ENCODE assay signal across 25 cellular contexts in the genomic region with DNA sequence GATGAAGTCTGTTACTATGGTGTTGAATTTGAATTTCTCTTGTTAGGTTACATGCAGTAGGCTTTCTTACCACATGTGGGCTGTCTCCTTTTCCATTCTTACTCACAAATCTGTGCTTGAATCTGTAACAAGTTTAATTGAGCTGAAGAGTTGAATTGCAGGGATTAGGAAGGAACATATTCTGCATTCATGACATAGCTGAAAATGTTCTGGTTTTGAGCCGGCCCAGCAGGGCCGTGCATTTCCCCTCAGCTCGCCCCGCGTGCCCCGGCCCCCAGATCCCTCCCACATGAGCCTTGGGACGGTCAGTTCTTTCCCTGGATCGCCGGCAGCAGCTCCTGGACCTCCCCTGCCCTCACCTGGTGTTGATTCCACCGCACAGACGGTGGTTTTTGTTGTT. TPM values are rescaled to one million over a fixed set of nuclear protein-coding genes. Genes with fewer than 3 reads are reported as not detected.
DNase-seq lines count a peak whose midpoint lies in the region; ATAC-seq, FAIRE-seq and TF ChIP-seq lines count a peak whose summit lies in the region.
"Had no signal": no experiment of that assay in that cellular context is flagged by ENCODE, and none has a peak within 500 bp of the region (broad histone marks: within the 10 kb centered on the region; RNA-seq: fewer than 3 reads in every experiment).

No MANE protein-coding gene starts in this region.

- no peak for TF ChIP-seq EP300 in GM12878 (IDR thresholded peaks at IDR 0.05; ENCODE audit: borderline replicate concordance in 1 of 2, control insufficient read depth in 1 of 2, low read depth in 2 of 2, low read length in 2 of 2)

- H3K4me1 ChIP-seq in GM12878 (ENCODE audit: control insufficient read depth, insufficient read depth, low read length) (no peaks in the 10 kb centered on the region), GM23338 (ENCODE audit: insufficient read depth) (peaks cover 10% of the 10 kb centered on the region; the same call in 1 of the 2 replicates), Peyer's patch (no peaks in the 10 kb centered on the region)
- H3K4me1 ChIP-seq: SJSA1 had no signal

- H3K4me3 ChIP-seq in GM12878 (no peak overlapping the region), fibroblast of villous mesenchyme (ENCODE audit: low read depth, low read length) (no peak overlapping the region), retinal pigment epithelial cell (ENCODE audit: low read length) (no peak overlapping the region), GM23338 (no peak overlapping the region), Peyer's patch (no peak overlapping the region)
- H3K4me3 ChIP-seq: GM23248, SJSA1 had no signal

- H3K9me3 ChIP-seq in GM12878 (replicated peaks; ENCODE audit: control insufficient read depth, insufficient read depth, low read length) = no peaks in the 10 kb centered on the region
- H3K9me3 ChIP-seq in Peyer's patch = no peaks in the 10 kb centered on the region
- H3K9me3 ChIP-seq: SJSA1 had no signal

- ATAC-seq in GM12878 = no peak
- ATAC-seq in GM23338 = no peak
- ATAC-seq: CD8-positive, alpha-beta T cell; Right ventricle myocardium inferior had no signal

- H3K36me3 Mint-ChIP-seq in activated T-helper 1 cell treated with anti-CD3 and anti-CD28 coated beads, Interleukin-12 subunit alpha, Interleukin-12 subunit beta, Interleukin-2, Interleukin-4 antibody, amounts not matched to agents 30 ng/mL and 10 ng/mL and 1 ng/mL, durations not matched to agents 14 hours and 24 hours and 36 hours (ENCODE audit: low read depth) = peaks cover 27% of the 10 kb centered on the region
- H3K36me3 Mint-ChIP-seq in GM23338 (ENCODE audit: low read depth) = peaks cover 36% of the 10 kb centered on the region

- H3K9ac ChIP-seq in GM12878 (ENCODE audit: control insufficient read depth, insufficient read depth, low read length) = no peak overlapping the region
- H3K9ac ChIP-seq: GM23248 had no signal

- H3K9me2 ChIP-seq in GM23338 (ENCODE audit: insufficient read depth) = no peaks in the 10 kb centered on the region

- RAD21 ChIA-PET in GM12878 (lab: Charles Lee; ENCODE audit: unreplicated experiment) = no interaction called here

- no peak for TF ChIP-seq RAD21 in GM12878 (IDR thresholded peaks at IDR 0.05; ENCODE audit: insufficient read depth, low read depth, low read length)

- H3K4me3 Mint-ChIP-seq in activated T-helper 1 cell treated with anti-CD3 and anti-CD28 coated beads, Interleukin-12 subunit alpha, Interleukin-12 subunit beta, Interleukin-2, Interleukin-4 antibody, amounts not matched to agents 30 ng/mL and 10 ng/mL and 1 ng/mL, durations not matched to agents 14 hours and 24 hours and 36 hours = no peak overlapping the region
- H3K4me3 Mint-ChIP-seq in GM23338 = no peak overlapping the region
- H3K4me3 Mint-ChIP-seq: CD8-positive, alpha-beta T cell; IgD-negative memory B cell had no signal

- TF ChIP-seq POLR2A in GM12878 (IDR thresholded peaks at IDR 0.05; ENCODE audit: low read depth, low read length) (no peak), Peyer's patch (IDR thresholded peaks at IDR 0.05) (no peak)

- H3K27me3 Mint-ChIP-seq in activated T-helper 1 cell treated with anti-CD3 and anti-CD28 coated beads, Interleukin-12 subunit alpha, Interleukin-12 subunit beta, Interleukin-2, Interleukin-4 antibody, amounts not matched to agents 30 ng/mL and 10 ng/mL and 1 ng/mL, durations not matched to agents 14 hours and 24 hours and 36 hours (ENCODE audit: insufficient read depth) = no peaks in the 10 kb centered on the region
- H3K27me3 Mint-ChIP-seq in GM23338 (ENCODE audit: insufficient read depth, low read depth, poor library complexity) = peaks cover 7% of the 10 kb centered on the region
- H3K27me3 Mint-ChIP-seq: IgD-negative memory B cell had no signal

- peak overlapping the region; percentile 19 for H3K27ac Mint-ChIP-seq in activated T-helper 1 cell treated with anti-CD3 and anti-CD28 coated beads, Interleukin-12 subunit alpha, Interleukin-12 subunit beta, Interleukin-2, Interleukin-4 antibody, amounts not matched to agents 30 ng/mL and 10 ng/mL and 1 ng/mL, durations not matched to agents 14 hours and 24 hours and 36 hours
- no peak overlapping the region for H3K27ac Mint-ChIP-seq in GM23338
- H3K27ac Mint-ChIP-seq: CD8-positive, alpha-beta T cell; IgD-negative memory B cell had no signal

- 0 out of 2 replicates have a peak, but pooled peaks cover 3% of the 10 kb centered on the region for H3F3A ChIP-seq in GM23338 (replicated peaks; ENCODE audit: low read depth)

- H2AFZ ChIP-seq in GM12878 (ENCODE audit: control insufficient read depth, low read depth, low read length) (no peak overlapping the region), GM23338 (no peak overlapping the region)
- H2AFZ ChIP-seq: GM23248 had no signal

- SMC1A ChIA-PET in GM12878 (lab: Charles Lee; ENCODE audit: uncharacterized antibody, unreplicated experiment) = no interaction called here

- no peak for TF ChIP-seq CTCF in GM12878 (IDR thresholded peaks at IDR 0.05 in 2 of 3, conservative IDR thresholded peaks at IDR 0.05 in 1 of 3; ENCODE audit: control insufficient read depth in 2 of 3, extremely low read depth in 1 of 3, insufficient read depth in 1 of 3, low read depth in 3 of 3, low read length in 3 of 3)
- TF ChIP-seq CTCF in fibroblast of villous mesenchyme (IDR thresholded peaks at IDR 0.05; ENCODE audit: insufficient read depth, low read depth, low read length) = peak; percentile 6
- TF ChIP-seq CTCF in retinal pigment epithelial cell (conservative IDR thresholded peaks at IDR 0.05; ENCODE audit: low read depth, low read length) = peak; percentile 30
- no peak for TF ChIP-seq CTCF in GM23338 (conservative IDR thresholded peaks at IDR 0.05; ENCODE audit: low read depth in 2 of 2)
- TF ChIP-seq CTCF in Peyer's patch (IDR thresholded peaks at IDR 0.05) = no peak

- intact Hi-C loops in activated T-helper 1 cell treated with anti-CD3 and anti-CD28 coated beads, Interleukin-12 subunit alpha, Interleukin-12 subunit beta, Interleukin-2, Interleukin-4 antibody, amounts not matched to agents 30 ng/mL and 10 ng/mL and 1 ng/mL, durations not matched to agents 14 hours and 24 hours and 36 hours (cut with micrococcal nuclease) = no loop called here
- intact Hi-C loops in GM12878 (cut with micrococcal nuclease; ENCODE audit: unreplicated experiment) = no loop called here

- peaks cover 22% of the 10 kb centered on the region for H3K79me2 ChIP-seq in GM12878 (ENCODE audit: control insufficient read depth, insufficient read depth, low read length)
- peaks cover 81% of the 10 kb centered on the region for H3K79me2 ChIP-seq in GM23338 (replicated peaks; ENCODE audit: insufficient read depth)

- H3K4me1 Mint-ChIP-seq in activated T-helper 1 cell treated with anti-CD3 and anti-CD28 coated beads, Interleukin-12 subunit alpha, Interleukin-12 subunit beta, Interleukin-2, Interleukin-4 antibody, amounts not matched to agents 30 ng/mL and 10 ng/mL and 1 ng/mL, durations not matched to agents 14 hours and 24 hours and 36 hours (ENCODE audit: low read depth) = peaks cover 8% of the 10 kb centered on the region
- H3K4me1 Mint-ChIP-seq in GM23338 = peaks cover 17% of the 10 kb centered on the region

- H3K4me2 ChIP-seq in GM12878 (ENCODE audit: control insufficient read depth, insufficient read depth) = no peak overlapping the region
- no peak overlapping the region for H3K4me2 ChIP-seq in GM23338

- no peak for FAIRE-seq in GM12878 (lab: Jason Lieb, UNC)
- FAIRE-seq: GM12892, RCC 7860 had no signal

- CTCF ChIA-PET in GM12878 (lab: Yijun Ruan, JAX) = no interaction called here

- DNase-seq in activated T-helper 1 cell treated with anti-CD3 and anti-CD28 coated beads, Interleukin-12 subunit alpha, Interleukin-12 subunit beta, Interleukin-2, Interleukin-4 antibody, amounts not matched to agents 30 ng/mL and 10 ng/mL and 1 ng/mL, durations not matched to agents 14 hours and 24 hours and 36 hours (ENCODE audit: low spot score) = no peak
- DNase-seq in GM12878 (ENCODE audit: low read depth, low spot score) = no peak
- DNase-seq in fibroblast of villous mesenchyme (ENCODE audit: low read depth) = peak; percentile 62
- peak; percentile 72 for DNase-seq in retinal pigment epithelial cell (ENCODE audit: low read depth)
- DNase-seq in GM23338 (ENCODE audit: low spot score) = no peak
- no peak for DNase-seq in activated T-cell treated with anti-CD3 and anti-CD28 coated beads for 4 hours
- DNase-seq in Peyer's patch = no peak
- DNase-seq: ACHN; C1 segment of cervical spinal cord; CD8-positive, alpha-beta T cell; DMS153; GM23248; HCEC 1CT; MV-4-11; NCI-H1105 treated with DMSO at 0.1 percent for 48 hours; NCI-H2029 treated with DMSO at 0.1 percent for 48 hours; NCI-H446; NCI-H526 had no signal

- POLR2A ChIA-PET in GM12878 (lab: Charles Lee) = no interaction called here

- no peaks in the 10 kb centered on the region for H3K9me3 Mint-ChIP-seq in activated T-helper 1 cell treated with anti-CD3 and anti-CD28 coated beads, Interleukin-12 subunit alpha, Interleukin-12 subunit beta, Interleukin-2, Interleukin-4 antibody, amounts not matched to agents 30 ng/mL and 10 ng/mL and 1 ng/mL, durations not matched to agents 14 hours and 24 hours and 36 hours
- no peaks in the 10 kb centered on the region for H3K9me3 Mint-ChIP-seq in GM23338
- H3K9me3 Mint-ChIP-seq: CD8-positive, alpha-beta T cell; IgD-negative memory B cell had no signal

- BruUV-seq in GM12878 (replicated peaks; lab: Mats Ljungman, UMichigan) = no TSS peak

- peaks cover 3% of the 10 kb centered on the region; the same call in 1 of the 2 replicates for H4K20me1 ChIP-seq in GM12878 (ENCODE audit: control insufficient read depth, insufficient read depth)
- H4K20me1 ChIP-seq in GM23338 (replicated peaks; ENCODE audit: insufficient read depth) = peaks cover 12% of the 10 kb centered on the region

- no peaks in the 10 kb centered on the region for H3K27me3 ChIP-seq in GM12878 (replicated peaks in 1 of 2; ENCODE audit: control insufficient read depth in 2 of 2, insufficient read depth in 2 of 2, low read length in 1 of 2)
- no peaks in the 10 kb centered on the region for H3K27me3 ChIP-seq in GM23338 (ENCODE audit: insufficient read depth)
- no peaks in the 10 kb centered on the region for H3K27me3 ChIP-seq in Peyer's patch
- H3K27me3 ChIP-seq: SJSA1 had no signal

- WGBS in GM12878 (ENCODE audit: insufficient coverage, insufficient replicate concordance, low lambda C conversion rate, missing lambda C conversion rate) = 93% methylated on average over 11 of the region's 11 CpGs

- H3K36me3 ChIP-seq in GM12878 (ENCODE audit: control insufficient read depth in 2 of 2, insufficient read depth in 2 of 2, low read length in 1 of 2) (peaks cover 18 to 32% of the 10 kb centered on the region in 2 experiments; a peak in 3 of 4 replicates), GM23338 (ENCODE audit: insufficient read depth) (no peaks in the 10 kb centered on the region), Peyer's patch (peaks cover 0 to 22% (median 0%) of the 10 kb centered on the region in 3 donors)

- in situ Hi-C loops in GM12878 (cut with MboI) = no loop called here

- H3K27ac ChIP-seq in GM12878 (ENCODE audit: control insufficient read depth, insufficient read depth) (no peak overlapping the region), GM23338 (ENCODE audit: low read depth) (no peak overlapping the region), Peyer's patch (no peak overlapping the region)
- H3K27ac ChIP-seq: GM23248, SJSA1 had no signal

RNA-seq across cellular contexts. Expression of a gene that starts 28.1 kb away (rescaled TPM):
- total RNA-seq in activated T-helper 1 cell treated with anti-CD3 and anti-CD28 coated beads, Interleukin-12 subunit alpha, Interleukin-12 subunit beta, Interleukin-2, Interleukin-4 antibody, amounts not matched to agents 30 ng/mL and 10 ng/mL and 1 ng/mL, durations not matched to agents 14 hours and 24 hours and 36 hours = 171 and 173 TPM in 2 replicates
- 42.4 and 43.0 TPM in 2 replicates for total RNA-seq in GM12878 (2013; cell fraction: nucleolus; rRNA removed)
- total RNA-seq in GM12878 (2014; rRNA removed) (97.9 and 115 TPM in 2 replicates), GM12878 (2014; rRNA removed; fragmentation: Illumina TruSeq; extraction: Trizol) (95.4 and 98.3 TPM in 2 replicates), GM12878 (2021) (182 and 186 TPM in 2 replicates), fibroblast of villous mesenchyme (49.6 and 83.8 TPM in 2 replicates), Peyer's patch (10 to 100 TPM; 37.0 to 75.1 (median 48.0) TPM)
- 58.4 TPM for polyA plus RNA-seq in GM12878 (2011; ENCODE audit: low read depth)
- polyA plus RNA-seq in GM12878 (2011; rRNA removed) (139 and 163 TPM in 2 replicates), GM12878 (2014; fragmentation: Illumina TruSeq; extraction: Trizol) (182 and 225 TPM in 2 replicates), GM12878 (2014; fragmentation: Nextera tagmentation; extraction: Ambion mirVana) (10 to 100 TPM; 64.0 to 95.8 TPM), GM12878 (2014; rRNA removed) (163 and 164 TPM in 2 replicates), GM12878 (2016; fragmentation: Nextera tagmentation; extraction: Ambion mirVana) (100 to 1,000 TPM in 1 of 2 experiments, 10 to 100 TPM in 1; 37.7 to 254 TPM), GM23338 (2016; fragmentation: Nextera tagmentation; extraction: Ambion mirVana) (40.2 and 42.9 TPM in 2 replicates)
- polyA plus RNA-seq in GM12878 (2011; cell fraction: cytosol; rRNA removed) = 106 and 121 TPM in 2 replicates
- polyA plus RNA-seq in GM12878 (2011; cell fraction: nucleus; rRNA removed) = 99.3 and 112 TPM in 2 replicates
- 81.8 and 94.0 TPM in 2 replicates for polyA plus RNA-seq in GM12878 (2012)
- 81.7 and 94.1 TPM in 2 replicates for polyA minus RNA-seq in GM12878 (2011; rRNA and poly(A)+ RNA removed)
- polyA minus RNA-seq in GM12878 (2011; cell fraction: cytosol; rRNA and poly(A)+ RNA removed) = 47.7 and 58.7 TPM in 2 replicates
- polyA minus RNA-seq in GM12878 (2011; cell fraction: nucleus; rRNA and poly(A)+ RNA removed) = 15.1 and 26.8 TPM in 2 replicates
- total RNA-seq in GM23338 (2014; rRNA removed; shearing (Covaris generic)) = 80.0 and 92.0 TPM in 2 replicates

RNA-seq across cellular contexts. Expression of a gene that starts 45.4 kb away (rescaled TPM):
- not detected in 2 replicates for total RNA-seq in activated T-helper 1 cell treated with anti-CD3 and anti-CD28 coated beads, Interleukin-12 subunit alpha, Interleukin-12 subunit beta, Interleukin-2, Interleukin-4 antibody, amounts not matched to agents 30 ng/mL and 10 ng/mL and 1 ng/mL, durations not matched to agents 14 hours and 24 hours and 36 hours
- total RNA-seq in GM12878 (2013; cell fraction: nucleolus; rRNA removed) = not detected in 2 replicates
- 0.16 TPM in 1 of 2 replicates, not detected in the other for total RNA-seq in GM12878 (2014; rRNA removed)
- total RNA-seq in GM12878 (2014; rRNA removed; fragmentation: Illumina TruSeq; extraction: Trizol) = 0.18 TPM in 1 of 2 replicates, not detected in the other
- 0.19 TPM in 1 of 2 replicates, not detected in the other for total RNA-seq in GM12878 (2021)
- 0.24 TPM for polyA plus RNA-seq in GM12878 (2011; ENCODE audit: low read depth)
- not detected in 2 replicates for polyA plus RNA-seq in GM12878 (2011; rRNA removed)
- not detected in 2 replicates for polyA plus RNA-seq in GM12878 (2011; cell fraction: cytosol; rRNA removed)
- not detected in 2 replicates for polyA plus RNA-seq in GM12878 (2011; cell fraction: nucleus; rRNA removed)
- 0.43 and 0.62 TPM in 2 replicates for polyA plus RNA-seq in GM12878 (2012)
- polyA plus RNA-seq in GM12878 (2014; fragmentation: Illumina TruSeq; extraction: Trizol) = 0.09 TPM in 1 of 2 replicates, not detected in the other
- under 1 TPM; 0.05 to 0.32 TPM for polyA plus RNA-seq in GM12878 (2014; fragmentation: Nextera tagmentation; extraction: Ambion mirVana)
- polyA plus RNA-seq in GM12878 (2014; rRNA removed) = 0.16 and 0.33 TPM in 2 replicates
- polyA plus RNA-seq in GM12878 (2016; fragmentation: Nextera tagmentation; extraction: Ambion mirVana) = under 1 TPM; 0.11 to 0.29 TPM
- polyA minus RNA-seq in GM12878 (2011; rRNA and poly(A)+ RNA removed) = not detected in 2 replicates
- not detected in 2 replicates for polyA minus RNA-seq in GM12878 (2011; cell fraction: cytosol; rRNA and poly(A)+ RNA removed)
- not detected in 2 replicates for polyA minus RNA-seq in GM12878 (2011; cell fraction: nucleus; rRNA and poly(A)+ RNA removed)
- total RNA-seq in fibroblast of villous mesenchyme = not detected in 2 replicates
- total RNA-seq in GM23338 (2014; rRNA removed; shearing (Covaris generic)) = not detected in 2 replicates
- not detected in 2 replicates for polyA plus RNA-seq in GM23338 (2016; fragmentation: Nextera tagmentation; extraction: Ambion mirVana)
- not detected for total RNA-seq in Peyer's patch
- total RNA-seq: CD8-positive, alpha-beta T cell; G401; GM23248; OCI-LY7; Right ventricle myocardium inferior; SJSA1 had no signal
- polyA plus RNA-seq: GM23248, IgD-negative memory B cell had no signal

RNA-seq across cellular contexts. Expression of a gene that starts 54.4 kb away (rescaled TPM):
- total RNA-seq in activated T-helper 1 cell treated with anti-CD3 and anti-CD28 coated beads, Interleukin-12 subunit alpha, Interleukin-12 subunit beta, Interleukin-2, Interleukin-4 antibody, amounts not matched to agents 30 ng/mL and 10 ng/mL and 1 ng/mL, durations not matched to agents 14 hours and 24 hours and 36 hours = 0.12 TPM in 1 of 2 replicates, not detected in the other
- 0.08 TPM in 1 of 2 replicates, not detected in the other for total RNA-seq in GM12878 (2013; cell fraction: nucleolus; rRNA removed)
- total RNA-seq in GM12878 (2014; rRNA removed) (under 0.01 TPM in 1 of 2 replicates, not detected in the other), GM12878 (2014; rRNA removed; fragmentation: Illumina TruSeq; extraction: Trizol) (not detected in 2 replicates), GM12878 (2021) (not detected in 2 replicates), fibroblast of villous mesenchyme (not detected in 2 replicates), Peyer's patch (1 to 10 TPM in 1 of 4 donors, under 1 TPM in 1, not detected in 2; 0.88 to 1.7 TPM)
- polyA plus RNA-seq in GM12878 (2011; ENCODE audit: low read depth) = not detected
- polyA plus RNA-seq in GM12878 (2011; rRNA removed) (not detected in 2 replicates), GM12878 (2014; fragmentation: Illumina TruSeq; extraction: Trizol) (not detected in 2 replicates), GM12878 (2014; fragmentation: Nextera tagmentation; extraction: Ambion mirVana) (not detected), GM12878 (2014; rRNA removed) (0.04 TPM in 1 of 2 replicates, not detected in the other), GM12878 (2016; fragmentation: Nextera tagmentation; extraction: Ambion mirVana) (not detected), GM23338 (2016; fragmentation: Nextera tagmentation; extraction: Ambion mirVana) (not detected in 2 replicates)
- polyA plus RNA-seq in GM12878 (2011; cell fraction: cytosol; rRNA removed) = not detected in 2 replicates
- 0.03 and 0.04 TPM in 2 replicates for polyA plus RNA-seq in GM12878 (2011; cell fraction: nucleus; rRNA removed)
- 0.05 and 0.08 TPM in 2 replicates for polyA plus RNA-seq in GM12878 (2012)
- polyA minus RNA-seq in GM12878 (2011; rRNA and poly(A)+ RNA removed) = not detected in 2 replicates
- not detected in 2 replicates for polyA minus RNA-seq in GM12878 (2011; cell fraction: cytosol; rRNA and poly(A)+ RNA removed)
- under 0.01 and 0.19 TPM in 2 replicates for polyA minus RNA-seq in GM12878 (2011; cell fraction: nucleus; rRNA and poly(A)+ RNA removed)
- total RNA-seq in GM23338 (2014; rRNA removed; shearing (Covaris generic)) = 0.27 TPM in 1 of 2 replicates, not detected in the other
- total RNA-seq: CD8-positive, alpha-beta T cell; GM23248; OCI-LY7 had no signal
- polyA plus RNA-seq: GM23248, IgD-negative memory B cell had no signal

Comparison
In these comparisons a context has a peak if more than half of its experiments do, and no peak if none do; other contexts are left out.
1. DNase-seq: peak in fibroblast of villous mesenchyme (single experiment) and retinal pigment epithelial cell (single experiment); none in activated T-helper 1 cell treated with anti-CD3 and anti-CD28 coated beads, Interleukin-12 subunit alpha, Interleukin-12 subunit beta, Interleukin-2, Interleukin-4 antibody, amounts not matched to agents 30 ng/mL and 10 ng/mL and 1 ng/mL, durations not matched to agents 14 hours and 24 hours and 36 hours (single experiment), GM12878 (single experiment), GM23338 (single experiment), activated T-cell treated with anti-CD3 and anti-CD28 coated beads for 4 hours (single experiment) and Peyer's patch (0 of 3).
2. CTCF ChIP-seq: peak in fibroblast of villous mesenchyme (single experiment) and retinal pigment epithelial cell (single experiment); none in GM12878 (0 of 3), GM23338 (0 of 2) and Peyer's patch (0 of 6).